Comparison of ENCODE assay signal across 9 cellular contexts in the genomic region with DNA sequence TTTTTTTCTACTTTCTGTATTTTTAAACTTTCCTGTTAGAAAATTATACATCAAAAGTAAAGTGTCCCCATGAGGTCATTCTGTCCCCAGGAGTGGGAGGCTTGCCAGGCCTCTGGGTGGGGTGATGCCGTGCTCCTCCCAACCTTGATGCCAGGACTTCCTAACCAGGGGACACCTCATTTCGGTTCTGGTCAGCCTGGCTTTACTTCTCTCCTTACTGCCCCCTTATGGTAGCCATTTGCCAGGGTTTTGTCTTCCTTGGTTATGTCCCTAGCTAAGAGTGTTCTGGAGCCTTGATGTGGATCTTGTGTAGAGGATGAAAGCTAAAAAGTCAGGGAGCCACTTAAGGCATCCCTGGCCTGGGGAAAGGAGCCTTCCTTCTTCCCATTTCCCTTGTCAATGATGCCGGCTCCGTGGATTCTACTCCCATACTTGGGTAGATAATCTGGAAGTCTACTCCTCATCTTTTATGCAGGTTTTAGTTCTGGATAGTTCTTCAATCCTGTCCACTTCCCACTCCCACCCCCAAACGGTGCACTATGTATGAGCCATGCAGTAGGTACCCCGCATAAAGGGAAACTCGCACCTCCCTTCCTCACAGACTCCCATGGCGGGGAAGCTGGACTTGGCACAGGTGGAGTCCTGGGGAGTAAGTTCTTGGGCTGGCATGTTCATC.
DNase-seq lines count a peak whose midpoint lies in the region; ATAC-seq lines count a peak whose summit lies in the region.
"Had no signal": no experiment of that assay in that cellular context is flagged by ENCODE, and none has a peak within 500 bp of the region (broad histone marks: within the 10 kb centered on the region; RNA-seq: fewer than 3 reads in every experiment).

No MANE protein-coding gene starts in this region.

- no peaks in the 10 kb centered on the region for H3K27me3 ChIP-seq in neuronal stem cell (ENCODE audit: control insufficient read depth in 3 of 3, insufficient read depth in 3 of 3, low read depth in 1 of 3, low read length in 3 of 3)
- H3K27me3 ChIP-seq: BLaER1 had no signal

- no peaks in the 10 kb centered on the region for H3K36me3 ChIP-seq in neuronal stem cell (replicated peaks in 1 of 2; ENCODE audit: control insufficient read depth in 2 of 2, insufficient read depth in 2 of 2, low read length in 2 of 2)
- H3K36me3 ChIP-seq: BLaER1 had no signal

- H2BK15ac ChIP-seq in neuronal stem cell (ENCODE audit: low read length): no peak overlapping the region

- H3K23ac ChIP-seq in neuronal stem cell (ENCODE audit: low read depth, low read length, poor library complexity): no peak overlapping the region

- H3K4me3 ChIP-seq in neuronal stem cell (ENCODE audit: low read length in 2 of 2): no peak overlapping the region
- H3K4me3 ChIP-seq: BLaER1 had no signal

- no peak overlapping the region for H3K27ac ChIP-seq in neuronal stem cell (replicated peaks; ENCODE audit: low read length)
- H3K27ac ChIP-seq: BLaER1 had no signal

- no peaks in the 10 kb centered on the region for H3K9me3 ChIP-seq in neuronal stem cell (replicated peaks in 1 of 2; ENCODE audit: control insufficient read depth in 2 of 2, insufficient read depth in 1 of 2, low read depth in 1 of 2, low read length in 2 of 2)
- H3K9me3 ChIP-seq: BLaER1 had no signal

- no peak overlapping the region for H2AK5ac ChIP-seq in neuronal stem cell (ENCODE audit: low read depth, low read length)

- no peak overlapping the region for H4K8ac ChIP-seq in neuronal stem cell (ENCODE audit: low read depth, low read length)

- H4K91ac ChIP-seq in neuronal stem cell (ENCODE audit: low read depth, low read length, poor library complexity): no peak overlapping the region

- H2BK5ac ChIP-seq in neuronal stem cell (ENCODE audit: low read length): no peak overlapping the region

- ATAC-seq in GM19324 (IDR thresholded peaks at IDR 0.05; ENCODE audit: low FRiP score, unreplicated experiment): no peak

- H3K4me1 ChIP-seq in neuronal stem cell (ENCODE audit: control insufficient read depth in 2 of 2, insufficient read depth in 1 of 2, low read depth in 1 of 2, low read length in 2 of 2): peaks cover 4 to 10% of the 10 kb centered on the region in 2 donors
- H3K4me1 ChIP-seq: BLaER1 had no signal

- H3K18ac ChIP-seq in neuronal stem cell (ENCODE audit: low read length): no peak overlapping the region

- WGBS in neuronal stem cell (ENCODE audit: extremely low coverage in 2 of 2, insufficient read length in 2 of 2, insufficient replicate concordance in 1 of 2), 2 donors: no CpG with 5 or more reads among the region's 8 CpGs

- H3K79me1 ChIP-seq in neuronal stem cell (ENCODE audit: low read depth, low read length): no peaks in the 10 kb centered on the region

- no peak overlapping the region for H2BK120ac ChIP-seq in neuronal stem cell (ENCODE audit: low read depth, low read length)

- no peak overlapping the region for H3K9ac ChIP-seq in neuronal stem cell (ENCODE audit: low read depth, low read length, poor library complexity)
- H3K9ac ChIP-seq: BLaER1 had no signal

- peak; percentile 6 for DNase-seq in DMS153 (lab: John Stamatoyannopoulos, UW)
- DNase-seq in DMS153 treated with DMSO at 0.1 percent for 48 hours (lab: John Stamatoyannopoulos, UW; ENCODE audit: unreplicated experiment): no peak
- peak; percentile 45 for DNase-seq in HT1080 (ENCODE audit: low read depth)
- DNase-seq in SW 1271 (lab: John Stamatoyannopoulos, UW): peak; percentile 42 to 83
- DNase-seq in fibroblast of the conjunctiva (ENCODE audit: low read depth): peak; percentile 60
- peak; percentile 57 for DNase-seq in neuronal stem cell (ENCODE audit: low spot score)
- no peak for DNase-seq in activated CD8-positive, alpha-beta memory T cell treated with anti-CD3 and anti-CD28 coated beads, Interleukin-2, amount 50 U/mL, for 4 hours

- H3K14ac ChIP-seq in neuronal stem cell (ENCODE audit: low read length): no peak overlapping the region

- no peak overlapping the region for H3K4me2 ChIP-seq in neuronal stem cell (ENCODE audit: insufficient read depth, low read length, poor library complexity, severe bottlenecking)
- H3K4me2 ChIP-seq: BLaER1 had no signal

- no peak overlapping the region for H3K4ac ChIP-seq in neuronal stem cell (ENCODE audit: low read length)

- no peak overlapping the region for H2AFZ ChIP-seq in neuronal stem cell (ENCODE audit: low read length)

- no peak overlapping the region for H2BK12ac ChIP-seq in neuronal stem cell (ENCODE audit: low read length)

Comparison
In these comparisons a context has a peak if more than half of its experiments do, and no peak if none do; other contexts are left out.
1. DNase-seq: peak in DMS153 (single experiment), HT1080 (single experiment), SW 1271 (2 of 2), fibroblast of the conjunctiva (single experiment) and neuronal stem cell (single experiment); none in DMS153 treated with DMSO at 0.1 percent for 48 hours (single experiment) and activated CD8-positive, alpha-beta memory T cell treated with anti-CD3 and anti-CD28 coated beads, Interleukin-2, amount 50 U/mL, for 4 hours (single experiment).